In genomic region chr13:73417012-73417615, GRCh38 we compare ENCODE assay signal across 9 cellular contexts.
DNase-seq lines count a peak whose midpoint lies in the region; ATAC-seq and TF ChIP-seq lines count a peak whose summit lies in the region.
"Had no signal": no experiment of that assay in that cellular context is flagged by ENCODE, and none has a peak within 500 bp of the region (broad histone marks: within the 10 kb centered on the region; RNA-seq: fewer than 3 reads in every experiment).

No MANE protein-coding gene starts in this region.

- TF ChIP-seq CTCF in AG09319 (IDR thresholded peaks at IDR 0.05; ENCODE audit: low read depth, low read length): peak; percentile 21
- peak; percentile 64 for TF ChIP-seq CTCF in epithelial cell of proximal tubule (conservative IDR thresholded peaks at IDR 0.05; ENCODE audit: low read depth, low read length)
- no peak for TF ChIP-seq CTCF in psoas muscle (IDR thresholded peaks at IDR 0.05)

- H3K27me3 ChIP-seq in psoas muscle (ENCODE audit: insufficient read depth in 3 of 3, low read length in 2 of 3): no peaks in the 10 kb centered on the region

- no peaks in the 10 kb centered on the region for H3K9me3 ChIP-seq in psoas muscle

- no peaks in the 10 kb centered on the region for H3K4me1 ChIP-seq in psoas muscle

- ATAC-seq in GM18907 (IDR thresholded peaks at IDR 0.05; ENCODE audit: unreplicated experiment) (peak; percentile 73), psoas muscle (no peak), HG03095 (IDR thresholded peaks at IDR 0.05; ENCODE audit: unreplicated experiment) (no peak)

- 92 to 95% (median 94%) methylated on average over 13 of the region's 13 CpGs for WGBS in psoas muscle, 3 donors

- H3K27ac ChIP-seq in psoas muscle: no peak overlapping the region
- H3K27ac ChIP-seq: PC-9 had no signal

- no peak overlapping the region for H3K4me3 ChIP-seq in epithelial cell of proximal tubule (ENCODE audit: low read depth, low read length)
- H3K4me3 ChIP-seq in psoas muscle: no peak overlapping the region
- H3K4me3 ChIP-seq: PC-9 had no signal

- no peaks in the 10 kb centered on the region for H3K36me3 ChIP-seq in psoas muscle (ENCODE audit: insufficient read depth in 1 of 2, low read depth in 1 of 2)

- intact Hi-C loops in psoas muscle (cut with DNase I): no loop called here

- no peak for DNase-seq in AG09319 (ENCODE audit: extremely low read depth, low read depth)
- peak; percentile 33 for DNase-seq in NCI-H69 (lab: John Stamatoyannopoulos, UW)
- DNase-seq in epithelial cell of proximal tubule (ENCODE audit: low read depth): no peak
- no peak for DNase-seq in psoas muscle
- DNase-seq in cerebellar cortex (ENCODE audit: low spot score): no peak
- DNase-seq in C1 segment of cervical spinal cord (lab: John Stamatoyannopoulos, UW): no peak
- DNase-seq: PC-9 had no signal
